Comparison of ENCODE assay signal across 8 cellular contexts in genomic region chr20:62923669-62924566, GRCh38. TPM values are rescaled to one million over a fixed set of nuclear protein-coding genes. Genes with fewer than 3 reads are reported as not detected.
DNase-seq lines count a peak whose midpoint lies in the region; ATAC-seq, FAIRE-seq and TF ChIP-seq lines count a peak whose summit lies in the region.

No MANE protein-coding gene starts in this region.

- H3K4me3 Mint-ChIP-seq in activated T-cell treated with anti-CD3 and anti-CD28 coated beads, Interleukin-2, amount 50 U/mL, for 72 hours, result peak overlapping the region; percentile 95 to 97

- H3K79me2 ChIP-seq in HepG2 (ENCODE audit: insufficient read depth, low read length), result peaks cover 99% of the 10 kb centered on the region

- TF ChIP-seq POLR2A in HepG2 (IDR thresholded peaks at IDR 0.05; ENCODE audit: insufficient read depth in 1 of 2, low read depth in 2 of 2, low read length in 2 of 2) (no peak), transverse colon (IDR thresholded peaks at IDR 0.05) (no peak)

- no peaks in the 10 kb centered on the region for H3K9me3 Mint-ChIP-seq in activated T-cell treated with anti-CD3 and anti-CD28 coated beads, Interleukin-2, amount 50 U/mL, for 72 hours

- no peak for ATAC-seq in activated T-cell treated with anti-CD3 and anti-CD28 coated beads, Interleukin-2, amount 50 U/mL, for 72 hours (replicated peaks in 1 of 2)
- ATAC-seq in HepG2 (peak; percentile 18), GM18870 (IDR thresholded peaks at IDR 0.05; ENCODE audit: unreplicated experiment) (no peak)

- H3K27ac Mint-ChIP-seq in activated T-cell treated with anti-CD3 and anti-CD28 coated beads, Interleukin-2, amount 50 U/mL, for 72 hours, result peak overlapping the region; percentile 96

- DNase-seq in activated T-cell treated with anti-CD3 and anti-CD28 coated beads, Interleukin-2, amount 50 U/mL, for 72 hours, result no peak
- no peak for DNase-seq in activated T-cell treated with anti-CD3 and anti-CD28 coated beads, Interleukin-2, amount 50 U/mL, for 1 hour
- DNase-seq in astrocyte of the cerebellum (ENCODE audit: low read depth), result no peak
- peak; percentile 77 for DNase-seq in HepG2 (ENCODE audit: low spot score)
- no peak for DNase-seq in transverse colon
- no peak for DNase-seq in DMS114 treated with DMSO at 0.1 percent for 48 hours (lab: John Stamatoyannopoulos, UW; ENCODE audit: unreplicated experiment)
- DNase-seq in iPS-NIHi11 (ENCODE audit: low spot score), result no peak

- H3K27me3 ChIP-seq in HepG2 (ENCODE audit: control insufficient read depth in 1 of 2, insufficient read depth in 2 of 2, low read length in 2 of 2) (peaks cover 0 to 5% of the 10 kb centered on the region in 2 experiments; a peak in 1 of 5 replicates), transverse colon (no peaks in the 10 kb centered on the region)

- POLR2A ChIA-PET in HepG2 (lab: Yijun Ruan, JAX), result interaction anchor here (1.1 to 6.4 kb wide), 12 partner anchors 7 to 50 kb away, joined by 3 to 118 read pairs (median 5); partner anchors contain the start of genes GID8 and SLC17A9

- peaks cover 1 to 16% of the 10 kb centered on the region in 2 experiments; a peak in 2 of 5 replicates for H3K36me3 ChIP-seq in HepG2 (replicated peaks in 1 of 2; ENCODE audit: control insufficient read depth in 1 of 2, insufficient read depth in 2 of 2, low read length in 2 of 2)
- no peaks in the 10 kb centered on the region for H3K36me3 ChIP-seq in transverse colon

- H3K4me2 ChIP-seq in HepG2 (ENCODE audit: low read depth, low read length), result peak overlapping the region; percentile 89

- peak overlapping the region; percentile 98 for H3K9ac ChIP-seq in HepG2 (ENCODE audit: insufficient read depth, low read depth, low read length)

- in situ Hi-C loops in astrocyte of the cerebellum (cut with HindIII; ENCODE audit: low sequenced_read_pairs) (no loop called here), HepG2 (cut with HindIII; ENCODE audit: extremely low pct_ligation_motif_present, low pct_unique_long_range_greater_than_20kb) (no loop called here), transverse colon (cut with MboI; ENCODE audit: low pct_ligation_motif_present in 1 of 4, low pct_unique_long_range_greater_than_20kb in 1 of 4, low sequenced_read_pairs in 3 of 4) (no loop called here)

- H3K4me3 ChIP-seq in astrocyte of the cerebellum (ENCODE audit: low read depth, low read length), result peak overlapping the region; percentile 93
- peak overlapping the region; percentile 87 to 99 (median 97) for H3K4me3 ChIP-seq in HepG2 (replicated peaks in 1 of 3; ENCODE audit: insufficient read depth in 1 of 3, low read depth in 2 of 3, low read length in 3 of 3)
- H3K4me3 ChIP-seq in transverse colon, result peak overlapping the region in 3 of 4 donors; percentile 85 to 98 (median 98)

- TF ChIP-seq CTCF in astrocyte of the cerebellum (IDR thresholded peaks at IDR 0.05; ENCODE audit: low read depth, low read length, missing control alignments) (no peak), HepG2 (CRISPR knock-in tag; IDR thresholded peaks at IDR 0.05) (no peak), transverse colon (IDR thresholded peaks at IDR 0.05) (no peak)

- H3K4me1 ChIP-seq in HepG2 (ENCODE audit: insufficient read depth, low read length), result peaks cover 70% of the 10 kb centered on the region
- H3K4me1 ChIP-seq in transverse colon, result peaks cover 69 to 86% (median 82%) of the 10 kb centered on the region in 4 donors

- BruUV-seq in HepG2 (replicated peaks; lab: Mats Ljungman, UMichigan), result TSS peak; percentile 77

- TF ChIP-seq RAD21 in HepG2 (CRISPR knock-in tag; IDR thresholded peaks at IDR 0.05), result 0 out of 2 replicates have a peak, but pooled peaks have one; percentile 6

- FAIRE-seq in HepG2 (lab: Jason Lieb, UNC), result peak; percentile 8

- no peak overlapping the region for H2AFZ ChIP-seq in HepG2 (ENCODE audit: low read length)

- TF ChIP-seq EP300 in HepG2 (IDR thresholded peaks at IDR 0.05; ENCODE audit: low read depth in 2 of 2, low read length in 2 of 2) (peak in 1 of 2 experiments; percentile 78; a peak in 2 of 4 replicates), HepG2 (CRISPR knock-in tag; IDR thresholded peaks at IDR 0.05; ENCODE audit: borderline replicate concordance) (no peak), transverse colon (IDR thresholded peaks at IDR 0.05; ENCODE audit: low read depth) (no peak)

- WGBS in HepG2 (ENCODE audit: low lambda C conversion rate), result 4% methylated on average over 8 of the region's 8 CpGs
- WGBS in transverse colon (ENCODE audit: low coverage in 1 of 2), 2 donors, result 27 to 38% methylated on average over 7 to 8 of the region's 8 CpGs

- H4K20me1 ChIP-seq in HepG2 (ENCODE audit: insufficient read depth, low read length), result peaks cover 75% of the 10 kb centered on the region

- H3K4me1 Mint-ChIP-seq in activated T-cell treated with anti-CD3 and anti-CD28 coated beads, Interleukin-2, amount 50 U/mL, for 72 hours (ENCODE audit: low read depth), result peaks cover 87% of the 10 kb centered on the region

- no peaks in the 10 kb centered on the region for H3K27me3 Mint-ChIP-seq in activated T-cell treated with anti-CD3 and anti-CD28 coated beads, Interleukin-2, amount 50 U/mL, for 72 hours (ENCODE audit: low read depth)

- intact Hi-C loops in HepG2 (cut with micrococcal nuclease; ENCODE audit: unreplicated experiment) (loop anchor here (2.0 kb wide), 1 partner anchor 31 kb away; no protein-coding TSS in a partner anchor), transverse colon (cut with DNase I; ENCODE audit: low total_unique reads) (no loop called here)

- H3K9me3 ChIP-seq in HepG2 (ENCODE audit: low read length), result no peaks in the 10 kb centered on the region
- H3K9me3 ChIP-seq in transverse colon, result no peaks in the 10 kb centered on the region

- H3K27ac ChIP-seq in HepG2 (ENCODE audit: extremely low read length, insufficient read depth, low read length) (peak overlapping the region; percentile 90), transverse colon (peak overlapping the region; percentile 94 to 99 (median 98))

- CTCF ChIA-PET in HepG2 (lab: Yijun Ruan, JAX; ENCODE audit: low intra/inter-chr PET ratio, low total read pairs), result no interaction called here

- H3K36me3 Mint-ChIP-seq in activated T-cell treated with anti-CD3 and anti-CD28 coated beads, Interleukin-2, amount 50 U/mL, for 72 hours (ENCODE audit: insufficient read depth in 2 of 2), result peaks cover 2 to 5% of the 10 kb centered on the region in 2 donors

RNA-seq across cellular contexts. Expression of gene DIDO1, which starts 2.4 kb away (rescaled TPM):
- total RNA-seq in activated T-cell treated with anti-CD3 and anti-CD28 coated beads, Interleukin-2, amount 50 U/mL, for 72 hours, result 10 to 100 TPM; 50.0 TPM
- 75.1 and 77.0 TPM in 2 replicates for total RNA-seq in HepG2 (2016; rRNA removed; fragmentation: Illumina TruSeq; extraction: Trizol)
- 14.5 and 17.3 TPM in 2 replicates for total RNA-seq in HepG2 (2016; cell fraction: cytosol; rRNA removed; fragmentation: Illumina TruSeq; extraction: Trizol; ENCODE audit: low read depth)
- total RNA-seq in HepG2 (2016; cell fraction: insoluble cytoplasmic fraction; rRNA removed; fragmentation: Illumina TruSeq; extraction: Trizol), result 71.7 and 75.6 TPM in 2 replicates
- 32.1 and 34.1 TPM in 2 replicates for total RNA-seq in HepG2 (2016; cell fraction: membrane; rRNA removed; fragmentation: Illumina TruSeq; extraction: Trizol)
- 86.6 and 98.5 TPM in 2 replicates for total RNA-seq in HepG2 (2016; cell fraction: nucleus; rRNA removed; fragmentation: Illumina TruSeq; extraction: Trizol)
- 72.6 and 75.0 TPM in 2 replicates for polyA plus RNA-seq in HepG2 (2011; rRNA removed)
- 53.2 and 57.1 TPM in 2 replicates for polyA plus RNA-seq in HepG2 (2011; cell fraction: cytosol; rRNA removed)
- 292 and 297 TPM in 2 replicates for polyA plus RNA-seq in HepG2 (2011; cell fraction: nucleus; rRNA removed)
- 67.9 and 74.0 TPM in 2 replicates for polyA plus RNA-seq in HepG2 (2012)
- 3.0 TPM in 2 replicates for polyA plus RNA-seq in HepG2 (2016; cell fraction: cytosol; fragmentation: Illumina TruSeq; extraction: Trizol; ENCODE audit: low read depth)
- 61.5 and 65.9 TPM in 2 replicates for polyA plus RNA-seq in HepG2 (2016; cell fraction: insoluble cytoplasmic fraction; fragmentation: Illumina TruSeq; extraction: Trizol; ENCODE audit: low read depth)
- polyA plus RNA-seq in HepG2 (2016; cell fraction: membrane; fragmentation: Illumina TruSeq; extraction: Trizol; ENCODE audit: low read depth), result 10.9 and 11.6 TPM in 2 replicates
- 130 and 135 TPM in 2 replicates for polyA plus RNA-seq in HepG2 (2016; cell fraction: nucleus; fragmentation: Illumina TruSeq; extraction: Trizol; ENCODE audit: insufficient read depth, low read depth)
- 33.0 and 89.8 TPM in 2 replicates for polyA minus RNA-seq in HepG2 (2011; rRNA and poly(A)+ RNA removed; ENCODE audit: low replicate concordance)
- 30.7 and 35.0 TPM in 2 replicates for polyA minus RNA-seq in HepG2 (2011; cell fraction: cytosol; rRNA and poly(A)+ RNA removed)
- 139 and 144 TPM in 2 replicates for polyA minus RNA-seq in HepG2 (2011; cell fraction: nucleus; rRNA and poly(A)+ RNA removed)
- 100 to 1,000 TPM in 1 of 4 donors, 10 to 100 TPM in 3; 68.3 to 135 (median 88.0) TPM for total RNA-seq in transverse colon

RNA-seq across cellular contexts. Expression of gene GID8, which starts 14.0 kb away (rescaled TPM):
- 10 to 100 TPM; 36.0 to 47.2 TPM for total RNA-seq in activated T-cell treated with anti-CD3 and anti-CD28 coated beads, Interleukin-2, amount 50 U/mL, for 72 hours
- total RNA-seq in HepG2 (2016; rRNA removed; fragmentation: Illumina TruSeq; extraction: Trizol) (59.8 and 74.4 TPM in 2 replicates), transverse colon (10 to 100 TPM; 29.5 to 34.1 (median 31.7) TPM)
- total RNA-seq in HepG2 (2016; cell fraction: cytosol; rRNA removed; fragmentation: Illumina TruSeq; extraction: Trizol; ENCODE audit: low read depth), result 17.8 and 18.7 TPM in 2 replicates
- 60.3 and 68.0 TPM in 2 replicates for total RNA-seq in HepG2 (2016; cell fraction: insoluble cytoplasmic fraction; rRNA removed; fragmentation: Illumina TruSeq; extraction: Trizol)
- 45.9 and 46.6 TPM in 2 replicates for total RNA-seq in HepG2 (2016; cell fraction: membrane; rRNA removed; fragmentation: Illumina TruSeq; extraction: Trizol)
- 35.6 and 42.8 TPM in 2 replicates for total RNA-seq in HepG2 (2016; cell fraction: nucleus; rRNA removed; fragmentation: Illumina TruSeq; extraction: Trizol)
- 39.0 and 39.6 TPM in 2 replicates for polyA plus RNA-seq in HepG2 (2011; rRNA removed)
- 39.6 and 40.7 TPM in 2 replicates for polyA plus RNA-seq in HepG2 (2011; cell fraction: cytosol; rRNA removed)
- 23.9 and 26.9 TPM in 2 replicates for polyA plus RNA-seq in HepG2 (2011; cell fraction: nucleus; rRNA removed)
- 36.8 and 46.0 TPM in 2 replicates for polyA plus RNA-seq in HepG2 (2012)
- polyA plus RNA-seq in HepG2 (2016; cell fraction: cytosol; fragmentation: Illumina TruSeq; extraction: Trizol; ENCODE audit: low read depth), result 14.5 and 16.6 TPM in 2 replicates
- 66.0 and 70.4 TPM in 2 replicates for polyA plus RNA-seq in HepG2 (2016; cell fraction: insoluble cytoplasmic fraction; fragmentation: Illumina TruSeq; extraction: Trizol; ENCODE audit: low read depth)
- 31.6 and 32.0 TPM in 2 replicates for polyA plus RNA-seq in HepG2 (2016; cell fraction: membrane; fragmentation: Illumina TruSeq; extraction: Trizol; ENCODE audit: low read depth)
- polyA plus RNA-seq in HepG2 (2016; cell fraction: nucleus; fragmentation: Illumina TruSeq; extraction: Trizol; ENCODE audit: insufficient read depth, low read depth), result 58.8 and 62.9 TPM in 2 replicates
- polyA minus RNA-seq in HepG2 (2011; rRNA and poly(A)+ RNA removed; ENCODE audit: low replicate concordance), result 30.6 and 61.9 TPM in 2 replicates
- polyA minus RNA-seq in HepG2 (2011; cell fraction: cytosol; rRNA and poly(A)+ RNA removed), result 28.5 and 31.3 TPM in 2 replicates
- polyA minus RNA-seq in HepG2 (2011; cell fraction: nucleus; rRNA and poly(A)+ RNA removed), result 27.2 and 34.4 TPM in 2 replicates

RNA-seq across cellular contexts. Expression of gene SLC17A9, which starts 28.6 kb away (rescaled TPM):
- total RNA-seq in activated T-cell treated with anti-CD3 and anti-CD28 coated beads, Interleukin-2, amount 50 U/mL, for 72 hours, result 10 to 100 TPM; 10.2 to 11.8 TPM
- total RNA-seq in HepG2 (2016; rRNA removed; fragmentation: Illumina TruSeq; extraction: Trizol) (33.6 and 110 TPM in 2 replicates), transverse colon (10 to 100 TPM in 1 of 4 donors, 1 to 10 TPM in 3; 2.8 to 32.9 (median 4.6) TPM)
- 27.1 and 27.6 TPM in 2 replicates for total RNA-seq in HepG2 (2016; cell fraction: cytosol; rRNA removed; fragmentation: Illumina TruSeq; extraction: Trizol; ENCODE audit: low read depth)
- 25.3 and 116 TPM in 2 replicates for total RNA-seq in HepG2 (2016; cell fraction: insoluble cytoplasmic fraction; rRNA removed; fragmentation: Illumina TruSeq; extraction: Trizol)
- total RNA-seq in HepG2 (2016; cell fraction: membrane; rRNA removed; fragmentation: Illumina TruSeq; extraction: Trizol), result 36.6 and 38.0 TPM in 2 replicates
- 145 and 168 TPM in 2 replicates for total RNA-seq in HepG2 (2016; cell fraction: nucleus; rRNA removed; fragmentation: Illumina TruSeq; extraction: Trizol)
- polyA plus RNA-seq in HepG2 (2011; rRNA removed), result 191 and 280 TPM in 2 replicates
- polyA plus RNA-seq in HepG2 (2011; cell fraction: cytosol; rRNA removed), result 57.2 and 94.5 TPM in 2 replicates
- 3,698 and 4,960 TPM in 2 replicates for polyA plus RNA-seq in HepG2 (2011; cell fraction: nucleus; rRNA removed)
- 173 and 220 TPM in 2 replicates for polyA plus RNA-seq in HepG2 (2012)
- 16.5 and 18.1 TPM in 2 replicates for polyA plus RNA-seq in HepG2 (2016; cell fraction: cytosol; fragmentation: Illumina TruSeq; extraction: Trizol; ENCODE audit: low read depth)
- 36.5 and 42.6 TPM in 2 replicates for polyA plus RNA-seq in HepG2 (2016; cell fraction: insoluble cytoplasmic fraction; fragmentation: Illumina TruSeq; extraction: Trizol; ENCODE audit: low read depth)
- 30.7 and 32.6 TPM in 2 replicates for polyA plus RNA-seq in HepG2 (2016; cell fraction: membrane; fragmentation: Illumina TruSeq; extraction: Trizol; ENCODE audit: low read depth)
- polyA plus RNA-seq in HepG2 (2016; cell fraction: nucleus; fragmentation: Illumina TruSeq; extraction: Trizol; ENCODE audit: insufficient read depth, low read depth), result 553 and 603 TPM in 2 replicates
- polyA minus RNA-seq in HepG2 (2011; rRNA and poly(A)+ RNA removed; ENCODE audit: low replicate concordance), result 0.07 and 195 TPM in 2 replicates
- polyA minus RNA-seq in HepG2 (2011; cell fraction: cytosol; rRNA and poly(A)+ RNA removed), result 33.4 and 43.3 TPM in 2 replicates
- polyA minus RNA-seq in HepG2 (2011; cell fraction: nucleus; rRNA and poly(A)+ RNA removed), result 176 and 196 TPM in 2 replicates
